Comparison of ENCODE assay signal across 1 cellular context in the genomic region with DNA sequence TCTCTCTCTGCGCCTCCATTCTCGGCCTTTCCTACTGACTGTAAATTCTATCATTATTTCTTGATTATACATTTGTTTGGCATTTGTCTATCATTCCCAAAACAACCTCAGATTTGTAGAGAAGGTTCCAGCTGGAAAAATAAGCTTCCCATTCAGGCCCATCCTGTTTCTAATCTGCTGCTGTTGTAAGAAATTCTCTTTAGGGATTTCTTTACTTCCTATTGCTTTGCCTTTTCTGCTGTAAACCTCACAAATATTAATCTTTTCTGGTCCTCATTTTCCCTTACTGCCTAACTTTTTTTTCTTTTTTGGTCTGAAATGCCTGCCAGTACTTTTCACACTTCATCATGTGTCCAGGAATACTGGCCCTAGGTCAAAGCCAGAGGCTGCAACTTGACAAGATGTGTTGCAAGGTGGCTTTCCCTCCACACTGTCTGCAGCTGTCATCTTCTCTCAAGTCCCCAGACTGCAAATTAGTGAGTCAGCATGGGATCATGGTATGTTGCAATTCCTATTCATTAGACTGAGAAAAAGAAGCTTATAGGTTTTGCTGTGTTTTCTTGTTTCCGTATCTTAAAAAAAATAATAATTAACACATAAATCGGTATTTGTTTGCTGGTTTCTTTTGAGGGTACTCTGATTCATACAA.
TF ChIP-seq lines count a peak whose summit lies in the region.

No MANE protein-coding gene starts in this region.

TF ChIP-seq in WTC11, 78 proteins besides CTCF, POLR2A, EP300 and RAD21 (continued from another document):
- TF ChIP-seq, protein P1, sequence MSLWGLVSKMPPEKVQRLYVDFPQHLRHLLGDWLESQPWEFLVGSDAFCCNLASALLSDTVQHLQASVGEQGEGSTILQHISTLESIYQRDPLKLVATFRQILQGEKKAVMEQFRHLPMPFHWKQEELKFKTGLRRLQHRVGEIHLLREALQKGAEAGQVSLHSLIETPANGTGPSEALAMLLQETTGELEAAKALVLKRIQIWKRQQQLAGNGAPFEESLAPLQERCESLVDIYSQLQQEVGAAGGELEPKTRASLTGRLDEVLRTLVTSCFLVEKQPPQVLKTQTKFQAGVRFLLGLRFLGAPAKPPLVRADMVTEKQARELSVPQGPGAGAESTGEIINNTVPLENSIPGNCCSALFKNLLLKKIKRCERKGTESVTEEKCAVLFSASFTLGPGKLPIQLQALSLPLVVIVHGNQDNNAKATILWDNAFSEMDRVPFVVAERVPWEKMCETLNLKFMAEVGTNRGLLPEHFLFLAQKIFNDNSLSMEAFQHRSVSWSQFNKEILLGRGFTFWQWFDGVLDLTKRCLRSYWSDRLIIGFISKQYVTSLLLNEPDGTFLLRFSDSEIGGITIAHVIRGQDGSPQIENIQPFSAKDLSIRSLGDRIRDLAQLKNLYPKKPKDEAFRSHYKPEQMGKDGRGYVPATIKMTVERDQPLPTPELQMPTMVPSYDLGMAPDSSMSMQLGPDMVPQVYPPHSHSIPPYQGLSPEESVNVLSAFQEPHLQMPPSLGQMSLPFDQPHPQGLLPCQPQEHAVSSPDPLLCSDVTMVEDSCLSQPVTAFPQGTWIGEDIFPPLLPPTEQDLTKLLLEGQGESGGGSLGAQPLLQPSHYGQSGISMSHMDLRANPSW (CRISPR knock-in tag; conservative IDR thresholded peaks at IDR 0.05; ENCODE audit: low read depth): no peak
